In the genomic region with DNA sequence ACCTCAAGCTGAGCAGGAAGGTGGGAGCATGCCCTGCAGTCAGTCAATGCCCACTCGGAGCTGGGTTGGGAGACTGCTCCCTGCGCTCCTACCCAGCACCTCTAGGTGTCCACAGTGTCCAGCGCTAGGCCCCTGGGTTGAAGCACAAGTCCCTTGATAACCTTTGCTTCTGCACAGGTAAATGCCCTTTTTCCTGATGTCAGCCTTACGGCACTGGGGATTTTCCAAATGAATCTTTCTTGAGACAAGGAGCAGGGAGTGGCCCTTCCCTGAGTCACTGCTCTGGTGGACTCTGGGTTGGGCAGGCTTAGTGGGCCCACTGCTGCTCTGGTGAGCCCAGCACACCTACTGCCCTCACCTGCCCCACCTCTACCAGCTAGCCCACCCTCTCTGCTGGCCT, we compare ENCODE assay signal across 12 cellular contexts.
DNase-seq lines count a peak whose midpoint lies in the region; ATAC-seq, FAIRE-seq and TF ChIP-seq lines count a peak whose summit lies in the region.
"Had no signal": no experiment of that assay in that cellular context is flagged by ENCODE, and none has a peak within 500 bp of the region (broad histone marks: within the 10 kb centered on the region; RNA-seq: fewer than 3 reads in every experiment).

No MANE protein-coding gene starts in this region.

- H3K9me2 ChIP-seq in HCT116 (ENCODE audit: insufficient read depth), result no peaks in the 10 kb centered on the region

- no peaks in the 10 kb centered on the region for H3K9me1 ChIP-seq in keratinocyte (ENCODE audit: control insufficient read depth, extremely low read depth, insufficient read depth, low read length)

- H3K4me2 ChIP-seq in HCT116 (ENCODE audit: low read length) (no peak overlapping the region; the same call in 1 of the 2 replicates), keratinocyte (ENCODE audit: control insufficient read depth, extremely low read depth, insufficient read depth, low read depth, low read length) (no peak overlapping the region)
- H3K4me2 ChIP-seq: BLaER1 treated with 17β-estradiol and CSF1 and Interleukin-3, amounts not matched to agents 10 nM and 100 nM had no signal

- intact Hi-C loops in HCT116 (cut with micrococcal nuclease), result loop anchor here (2.0 to 10.0 kb wide), 2 partner anchors 96 to 302 kb away; no protein-coding TSS in a partner anchor

- dilution Hi-C loops in keratinocyte (cut with MboI; ENCODE audit: extremely low pct_ligation_motif_present, low sequenced_read_pairs), result no loop called here

- H3K27ac ChIP-seq in HCT116 (ENCODE audit: low read depth, low read length) (no peak overlapping the region), WERI-Rb-1 (no peak overlapping the region), keratinocyte (ENCODE audit: control insufficient read depth, insufficient read depth, low read length) (no peak overlapping the region)
- H3K27ac ChIP-seq: BLaER1 treated with 17β-estradiol and CSF1 and Interleukin-3, amounts not matched to agents 10 nM and 100 nM had no signal

- peaks cover 0 to 12% of the 10 kb centered on the region in 2 experiments; a peak in 1 of 4 replicates for H3K4me1 ChIP-seq in HCT116 (ENCODE audit: control insufficient read depth in 1 of 2, insufficient read depth in 2 of 2, low read length in 2 of 2)
- no peaks in the 10 kb centered on the region for H3K4me1 ChIP-seq in keratinocyte (ENCODE audit: control insufficient read depth, extremely low read depth, insufficient read depth, low read length)
- H3K4me1 ChIP-seq: BLaER1 treated with 17β-estradiol and CSF1 and Interleukin-3, amounts not matched to agents 10 nM and 100 nM had no signal

- H4K20me1 ChIP-seq in HCT116 (ENCODE audit: insufficient read depth), result no peaks in the 10 kb centered on the region
- H4K20me1 ChIP-seq in keratinocyte (ENCODE audit: control insufficient read depth, extremely low read depth, insufficient read depth, low read length), result no peaks in the 10 kb centered on the region
- H4K20me1 ChIP-seq: BLaER1 treated with 17β-estradiol and CSF1 and Interleukin-3, amounts not matched to agents 10 nM and 100 nM had no signal

- RAD21 ChIA-PET in HCT116 (lab: Charles Lee; ENCODE audit: low non-redundant PET in 1 of 2, low total read pairs in 2 of 2, uncharacterized antibody in 2 of 2, unreplicated experiment in 2 of 2), result no interaction called here

- TF ChIP-seq CTCF in AG04449 (IDR thresholded peaks at IDR 0.05; ENCODE audit: insufficient read depth, low read length, missing control alignments) (peak; percentile 2), HCT116 (IDR thresholded peaks at IDR 0.05 in 2 of 3, conservative IDR thresholded peaks at IDR 0.05 in 1 of 3; ENCODE audit: borderline replicate concordance in 1 of 3, insufficient read depth in 1 of 3, low read depth in 2 of 3, low read length in 2 of 3) (peak; percentile 34 to 44 (median 43); a peak in 5 of 6 replicates), WERI-Rb-1 (IDR thresholded peaks at IDR 0.05; ENCODE audit: low read depth, low read length) (peak; percentile 96), keratinocyte (optimal IDR thresholded peaks at IDR 0.05 in 1 of 3, IDR thresholded peaks at IDR 0.05 in 1 of 3, conservative IDR thresholded peaks at IDR 0.05 in 1 of 3; ENCODE audit: extremely low read depth in 1 of 3, insufficient read depth in 2 of 3, low read length in 3 of 3) (peak; percentile 7 to 40 (median 11))

- POLR2A ChIA-PET in AG04449 (lab: Yijun Ruan, JAX) (no interaction called here), HCT116 (lab: Charles Lee) (no interaction called here)

- BruUV-seq in HCT116 (replicated peaks; lab: Mats Ljungman, UMichigan), result no TSS peak

- peak; percentile 84 for ATAC-seq in HCT116
- ATAC-seq in GM19397 (IDR thresholded peaks at IDR 0.05; ENCODE audit: unreplicated experiment), result no peak
- ATAC-seq: T-cell had no signal

- H3K36me3 ChIP-seq in HCT116 (ENCODE audit: control insufficient read depth in 1 of 2, insufficient read depth in 2 of 2, low read length in 2 of 2) (no peaks in the 10 kb centered on the region), WERI-Rb-1 (no peaks in the 10 kb centered on the region), keratinocyte (ENCODE audit: control insufficient read depth in 2 of 2, extremely low read depth in 1 of 2, insufficient read depth in 2 of 2, low read length in 2 of 2) (no peaks in the 10 kb centered on the region)
- H3K36me3 ChIP-seq: BLaER1 treated with 17β-estradiol and CSF1 and Interleukin-3, amounts not matched to agents 10 nM and 100 nM had no signal

- CTCF ChIA-PET in AG04449 (lab: Yijun Ruan, JAX) (interaction anchor here (1.2 kb wide), 1 partner anchor 192 kb away, joined by 3 read pairs; no protein-coding TSS in a partner anchor), HCT116 (lab: Charles Lee) (interaction anchor here (0.8 to 1.7 kb wide), 4 partner anchors 90 to 377 kb away, joined by 3 to 9 read pairs (median 4); no protein-coding TSS in a partner anchor)

- TF ChIP-seq POLR2A in HCT116 (IDR thresholded peaks at IDR 0.05; ENCODE audit: borderline replicate concordance, extremely low read depth, insufficient read depth, insufficient read length), result no peak

- H3K79me2 ChIP-seq in HCT116 (ENCODE audit: insufficient read depth, low read length) (no peaks in the 10 kb centered on the region), keratinocyte (ENCODE audit: control insufficient read depth, insufficient read depth, low read length) (no peaks in the 10 kb centered on the region)

- no peak overlapping the region for H2AFZ ChIP-seq in HCT116 (ENCODE audit: low read depth, low read length, poor library complexity, severe bottlenecking)
- no peak overlapping the region for H2AFZ ChIP-seq in keratinocyte (ENCODE audit: control insufficient read depth, low read length)

- FAIRE-seq in keratinocyte (lab: Jason Lieb, UNC), result no peak
- FAIRE-seq: endothelial cell of umbilical vein had no signal

- H3K27me3 ChIP-seq in HCT116 (ENCODE audit: insufficient read depth, low read length) (no peaks in the 10 kb centered on the region), WERI-Rb-1 (ENCODE audit: insufficient read depth, low read depth, severe bottlenecking) (no peaks in the 10 kb centered on the region), keratinocyte (ENCODE audit: control insufficient read depth, extremely low read depth, insufficient read depth, low read length) (no peaks in the 10 kb centered on the region)
- H3K27me3 ChIP-seq: BLaER1 treated with 17β-estradiol and CSF1 and Interleukin-3, amounts not matched to agents 10 nM and 100 nM had no signal

- no peak overlapping the region for H3K4me3 ChIP-seq in AG04449 (ENCODE audit: low read depth, low read length)
- H3K4me3 ChIP-seq in HCT116 (replicated peaks in 1 of 2; ENCODE audit: low read depth in 1 of 2, low read length in 2 of 2), result no peak overlapping the region
- H3K4me3 ChIP-seq in WERI-Rb-1 (ENCODE audit: low read depth, low read length), result no peak overlapping the region
- H3K4me3 ChIP-seq in keratinocyte (ENCODE audit: control insufficient read depth in 2 of 3, extremely low read depth in 1 of 3, insufficient read depth in 2 of 3, low read depth in 1 of 3, low read length in 3 of 3), result no peak overlapping the region
- H3K4me3 ChIP-seq: BLaER1 treated with 17β-estradiol and CSF1 and Interleukin-3, amounts not matched to agents 10 nM and 100 nM had no signal

- H3K9me3 ChIP-seq in HCT116 (ENCODE audit: control insufficient read depth in 1 of 2, insufficient read depth in 1 of 2, low read depth in 1 of 2, low read length in 2 of 2) (no peaks in the 10 kb centered on the region), WERI-Rb-1 (ENCODE audit: severe bottlenecking) (no peaks in the 10 kb centered on the region), keratinocyte (ENCODE audit: control insufficient read depth, low read depth, low read length) (no peaks in the 10 kb centered on the region)
- H3K9me3 ChIP-seq: BLaER1 treated with 17β-estradiol and CSF1 and Interleukin-3, amounts not matched to agents 10 nM and 100 nM had no signal

- H3K9ac ChIP-seq in HCT116 (ENCODE audit: low read length) (no peak overlapping the region), keratinocyte (ENCODE audit: control insufficient read depth, extremely low read depth, insufficient read depth, low read length) (no peak overlapping the region)
- H3K9ac ChIP-seq: BLaER1 treated with 17β-estradiol and CSF1 and Interleukin-3, amounts not matched to agents 10 nM and 100 nM had no signal

- DNase-seq in AG04449 (ENCODE audit: low read depth, low spot score) (no peak), HCT116 (ENCODE audit: low read depth, low spot score) (no peak), WERI-Rb-1 (peak; percentile 74), keratinocyte (ENCODE audit: low read depth, low spot score) (no peak), NCI-H2107 (lab: John Stamatoyannopoulos, UW) (no peak), KG1 (lab: John Stamatoyannopoulos, UW) (no peak)
- no peak for DNase-seq in stimulated activated CD4-positive, alpha-beta T cell treated with anti-CD3 and anti-CD28 coated beads, Interleukin-4, amount 100 ng/mL, for 24 hours
- DNase-seq: stimulated activated naive CD4-positive, alpha-beta T cell treated with Interleukin-2 at 50 U/mL for 16 hours; T-cell had no signal

- peak; percentile 79 for TF ChIP-seq RAD21 in HCT116 (IDR thresholded peaks at IDR 0.05; ENCODE audit: low read depth)

TF ChIP-seq in HCT116, 20 proteins besides CTCF, POLR2A, EP300 and RAD21:
- no peak for TF ChIP-seq EGR1 (IDR thresholded peaks at IDR 0.05; ENCODE audit: low read depth)
- no peak for TF ChIP-seq SIN3A (IDR thresholded peaks at IDR 0.05; ENCODE audit: low read depth)
- no peak for TF ChIP-seq ATF3 (IDR thresholded peaks at IDR 0.05)
- TF ChIP-seq ZFX (IDR thresholded peaks at IDR 0.05), result no peak
- TF ChIP-seq CBX3 (IDR thresholded peaks at IDR 0.05; ENCODE audit: low read depth), result no peak
- TF ChIP-seq JUND (IDR thresholded peaks at IDR 0.05), result no peak
- TF ChIP-seq POLR2AphosphoS5 (IDR thresholded peaks at IDR 0.05; ENCODE audit: low read depth, low read length), result no peak
- TF ChIP-seq YY1 (IDR thresholded peaks at IDR 0.05; ENCODE audit: extremely low read depth, insufficient replicate concordance, low read depth, low read length), result no peak
- TF ChIP-seq SRF (IDR thresholded peaks at IDR 0.05; ENCODE audit: low read depth), result no peak
- no peak for TF ChIP-seq TCF7L2 (IDR thresholded peaks at IDR 0.05; ENCODE audit: borderline replicate concordance, extremely low read depth, insufficient read depth, insufficient read length)
- TF ChIP-seq FOSL1 (IDR thresholded peaks at IDR 0.05; ENCODE audit: low read depth), result no peak
- TF ChIP-seq ELF1 (IDR thresholded peaks at IDR 0.05; ENCODE audit: borderline replicate concordance, low read depth), result no peak
- no peak for TF ChIP-seq EZH2 (IDR thresholded peaks at IDR 0.05)
- TF ChIP-seq SP1 (IDR thresholded peaks at IDR 0.05; ENCODE audit: low read depth), result no peak
- TF ChIP-seq EZH2phosphoT487 (IDR thresholded peaks at IDR 0.05; ENCODE audit: borderline replicate concordance), result no peak

Comparison
In these comparisons a context has a peak if more than half of its experiments do, and no peak if none do; other contexts are left out.
1. CTCF ChIP-seq: peak in every context shown above with its lines; median percentile 96 in WERI-Rb-1; 43 in HCT116; 11 in keratinocyte; 2 in AG04449.